ENCODE assay signal across 10 cellular contexts in the genomic region with DNA sequence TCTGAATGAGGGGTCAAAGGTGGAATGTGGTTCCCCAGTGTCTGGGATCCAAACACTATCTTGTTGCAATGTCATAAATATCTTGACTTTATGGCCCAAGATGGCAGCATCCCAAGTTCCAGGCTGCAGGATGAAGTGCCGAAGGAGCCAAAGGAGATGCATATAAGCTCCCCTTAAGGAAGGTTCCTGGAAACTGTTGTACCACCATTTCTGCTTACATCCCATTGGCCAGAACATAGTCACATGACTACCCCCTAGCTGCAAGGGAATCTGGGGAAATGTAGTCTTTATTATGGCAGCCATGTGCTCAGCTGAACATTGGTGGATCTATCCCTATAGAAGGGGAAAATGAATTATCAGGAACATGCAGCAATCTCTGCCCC. TPM values are rescaled to one million over a fixed set of nuclear protein-coding genes. Genes with fewer than 3 reads are reported as not detected.
DNase-seq lines count a peak whose midpoint lies in the region; ATAC-seq and TF ChIP-seq lines count a peak whose summit lies in the region.
"Had no signal": no experiment of that assay in that cellular context is flagged by ENCODE, and none has a peak within 500 bp of the region (broad histone marks: within the 10 kb centered on the region; RNA-seq: fewer than 3 reads in every experiment).

No MANE protein-coding gene starts in this region.

- no peak for TF ChIP-seq POLR2A in IMR-90 (IDR thresholded peaks at IDR 0.05; ENCODE audit: low read depth, low read length)

- no peaks in the 10 kb centered on the region for H3K79me1 ChIP-seq in IMR-90 (ENCODE audit: low read depth in 1 of 2, low read length in 2 of 2)

- H3K36me3 ChIP-seq in IMR-90 (ENCODE audit: control insufficient read depth, insufficient read depth, low read length) (no peaks in the 10 kb centered on the region), neural cell (ENCODE audit: insufficient read depth, low read length) (no peaks in the 10 kb centered on the region)

- peak; percentile 32 to 36 for DNase-seq in NCI-H526 (lab: John Stamatoyannopoulos, UW)
- no peak for DNase-seq in NCI-H526 treated with DMSO at 0.1 percent for 48 hours (lab: John Stamatoyannopoulos, UW)
- peak; percentile 31 for DNase-seq in IMR-90
- DNase-seq in activated CD8-positive, alpha-beta T cell treated with anti-CD3 and anti-CD28 coated beads, Interleukin-2, amount 10 ng/mL, durations not matched to agents 7 days and 5 days, result no peak
- no peak for DNase-seq in stimulated activated CD4-positive, alpha-beta T cell treated with anti-CD3 and anti-CD28 coated beads, Interleukin-4, amount 100 ng/mL, for 24 hours

- no peak overlapping the region for H2BK120ac ChIP-seq in IMR-90 (ENCODE audit: low read depth, low read length)

- H2AK5ac ChIP-seq in IMR-90 (ENCODE audit: low read depth, low read length), result no peak overlapping the region

- no peaks in the 10 kb centered on the region for H3F3A ChIP-seq in neural cell (ENCODE audit: insufficient read depth, low read length, poor library complexity, severe bottlenecking)

- no peak for TF ChIP-seq EP300 in neural cell (conservative IDR thresholded peaks at IDR 0.05; ENCODE audit: poor library complexity, severe bottlenecking)

- H3K4me3 Mint-ChIP-seq in activated CD8-positive, alpha-beta T cell treated with anti-CD3 and anti-CD28 coated beads, Interleukin-2, amount 10 ng/mL, durations not matched to agents 7 days and 5 days, result no peak overlapping the region
- H3K4me3 Mint-ChIP-seq: brain, HFFc6 had no signal

- ATAC-seq in IMR-90 (ENCODE audit: low read depth) (no peak), HG03135 (IDR thresholded peaks at IDR 0.05; ENCODE audit: unreplicated experiment) (no peak), GM21737 (IDR thresholded peaks at IDR 0.05; ENCODE audit: unreplicated experiment) (no peak)
- peak; percentile 31 for ATAC-seq in activated CD8-positive, alpha-beta T cell treated with anti-CD3 and anti-CD28 coated beads, Interleukin-2, amount 10 ng/mL, durations not matched to agents 7 days and 5 days

- no peak overlapping the region for H3K4ac ChIP-seq in IMR-90 (ENCODE audit: low read depth, low read length)

- in situ Hi-C loops in IMR-90 (cut with MboI; ENCODE audit: low sequenced_read_pairs), result no loop called here

- WGBS in IMR-90 (ENCODE audit: extremely low coverage in 2 of 2, insufficient read length in 1 of 2), 2 experiments, result no CpG with 5 or more reads among the region's 1 CpG

- no peaks in the 10 kb centered on the region for H3K9me2 ChIP-seq in neural cell (ENCODE audit: insufficient read depth, low read length)

- H3K27ac ChIP-seq in IMR-90 (ENCODE audit: insufficient read depth, low read length) (no peak overlapping the region), neural cell (ENCODE audit: low read length) (no peak overlapping the region)

- H3K4me1 Mint-ChIP-seq in activated CD8-positive, alpha-beta T cell treated with anti-CD3 and anti-CD28 coated beads, Interleukin-2, amount 10 ng/mL, durations not matched to agents 7 days and 5 days (ENCODE audit: low read depth), result peaks cover 12% of the 10 kb centered on the region

- TF ChIP-seq CTCF in IMR-90 (conservative IDR thresholded peaks at IDR 0.05; ENCODE audit: low read depth, low read length), result no peak
- TF ChIP-seq CTCF in neural cell (IDR thresholded peaks at IDR 0.05; ENCODE audit: poor library complexity, severe bottlenecking), result no peak

- TF ChIP-seq RAD21 in IMR-90 (IDR thresholded peaks at IDR 0.05; ENCODE audit: low read length), result no peak
- TF ChIP-seq RAD21 in neural cell (conservative IDR thresholded peaks at IDR 0.05), result no peak

- no TSS peak for BruUV-seq in IMR-90 (replicated peaks; lab: Mats Ljungman, UMichigan)

- no peaks in the 10 kb centered on the region for H3K27me3 Mint-ChIP-seq in activated CD8-positive, alpha-beta T cell treated with anti-CD3 and anti-CD28 coated beads, Interleukin-2, amount 10 ng/mL, durations not matched to agents 7 days and 5 days (ENCODE audit: low read depth)

- H3K4me3 ChIP-seq in IMR-90 (ENCODE audit: insufficient read depth, low read depth, low read length) (no peak overlapping the region), neural cell (ENCODE audit: low read length) (no peak overlapping the region)

- H2BK15ac ChIP-seq in IMR-90 (ENCODE audit: low read depth, low read length), result no peak overlapping the region

- no peaks in the 10 kb centered on the region for H3K79me2 ChIP-seq in neural cell (replicated peaks; ENCODE audit: insufficient read depth, low read length)

- no peak overlapping the region for H2BK20ac ChIP-seq in IMR-90 (ENCODE audit: low read depth, low read length)

- POLR2A ChIA-PET in IMR-90 (lab: Charles Lee; ENCODE audit: unreplicated experiment), result no interaction called here
- POLR2A ChIA-PET in activated CD8-positive, alpha-beta T cell treated with anti-CD3 and anti-CD28 coated beads, Interleukin-2, amount 10 ng/mL, durations not matched to agents 7 days and 5 days (lab: Charles Lee), result no interaction called here

- no peak overlapping the region for H2BK5ac ChIP-seq in IMR-90 (ENCODE audit: low read depth, low read length, poor library complexity, severe bottlenecking)

- no peaks in the 10 kb centered on the region for H3K36me3 Mint-ChIP-seq in activated CD8-positive, alpha-beta T cell treated with anti-CD3 and anti-CD28 coated beads, Interleukin-2, amount 10 ng/mL, durations not matched to agents 7 days and 5 days (ENCODE audit: low read depth)
- H3K36me3 Mint-ChIP-seq: brain had no signal

- peak overlapping the region in 1 of 2 experiments; percentile 53; a peak in 1 of 4 replicates for H4K8ac ChIP-seq in IMR-90 (ENCODE audit: low read depth in 2 of 2, low read length in 2 of 2)

- peaks cover 3% of the 10 kb centered on the region for H3K4me1 ChIP-seq in IMR-90 (ENCODE audit: control insufficient read depth, insufficient read depth, low read length)

- H3K9me3 ChIP-seq in IMR-90 (ENCODE audit: control insufficient read depth, insufficient read depth, low read length) (no peaks in the 10 kb centered on the region), neural cell (ENCODE audit: low read length) (no peaks in the 10 kb centered on the region)

- no peak overlapping the region for H3K23ac ChIP-seq in IMR-90 (ENCODE audit: low read depth, low read length)

- peak overlapping the region; percentile 51; the same call in 1 of the 2 replicates for H4K5ac ChIP-seq in IMR-90 (ENCODE audit: low read depth, low read length)

- no peak overlapping the region for H3K56ac ChIP-seq in IMR-90 (ENCODE audit: extremely low read depth, insufficient read depth, low read length)

- no peaks in the 10 kb centered on the region for H3K9me1 ChIP-seq in IMR-90 (ENCODE audit: insufficient read depth, low read length)

- H3K18ac ChIP-seq in IMR-90 (ENCODE audit: low read depth, low read length), result no peak overlapping the region

- H3K9ac ChIP-seq in IMR-90 (ENCODE audit: low read depth, low read length) (no peak overlapping the region), neural cell (ENCODE audit: low read length) (no peak overlapping the region)

- no peak overlapping the region for H3K14ac ChIP-seq in IMR-90 (replicated peaks; ENCODE audit: low read depth, low read length)

- intact Hi-C loops in IMR-90 (cut with micrococcal nuclease), result no loop called here

- no peak overlapping the region for H4K91ac ChIP-seq in IMR-90 (ENCODE audit: insufficient read depth, low read depth, low read length)

- CTCF ChIA-PET in IMR-90 (lab: Yijun Ruan, JAX), result interaction anchor here (0.5 to 1.5 kb wide), 7 partner anchors 48 to 277 kb away, joined by 3 to 4 read pairs (median 3); no protein-coding TSS in a partner anchor
- CTCF ChIA-PET in activated CD8-positive, alpha-beta T cell treated with anti-CD3 and anti-CD28 coated beads, Interleukin-2, amount 10 ng/mL, durations not matched to agents 7 days and 5 days (lab: Charles Lee), result interaction anchor here (0.7 to 3.9 kb wide), 16 partner anchors 13 to 397 kb away, joined by 3 to 36 read pairs (median 4); no protein-coding TSS in a partner anchor

- H3K27me3 ChIP-seq in IMR-90 (ENCODE audit: control insufficient read depth, insufficient read depth, low read length) (no peaks in the 10 kb centered on the region), neural cell (ENCODE audit: insufficient read depth, low read depth, low read length) (no peaks in the 10 kb centered on the region)

- no peak overlapping the region for H3K27ac Mint-ChIP-seq in activated CD8-positive, alpha-beta T cell treated with anti-CD3 and anti-CD28 coated beads, Interleukin-2, amount 10 ng/mL, durations not matched to agents 7 days and 5 days
- H3K27ac Mint-ChIP-seq: HFFc6 had no signal

- H2AFZ ChIP-seq in IMR-90 (replicated peaks; ENCODE audit: low read length, poor library complexity) (peak overlapping the region; percentile 61), neural cell (ENCODE audit: low read depth, low read length) (peak overlapping the region; percentile 15)

- no peaks in the 10 kb centered on the region for H4K20me1 ChIP-seq in IMR-90 (ENCODE audit: insufficient read depth, low read length)
- H4K20me1 ChIP-seq in neural cell (ENCODE audit: insufficient read depth), result no peaks in the 10 kb centered on the region

- H2AK9ac ChIP-seq in IMR-90 (replicated peaks; ENCODE audit: low read depth, low read length, poor library complexity), result no peak overlapping the region

- no peak overlapping the region for H3K4me2 ChIP-seq in IMR-90 (ENCODE audit: low read depth, low read length)
- H3K4me2 ChIP-seq in neural cell (ENCODE audit: low read length), result no peak overlapping the region

- dilution Hi-C loops in IMR-90 (cut with HindIII; ENCODE audit: low sequenced_read_pairs, unreplicated experiment), result no loop called here

- H3K9me3 Mint-ChIP-seq in activated CD8-positive, alpha-beta T cell treated with anti-CD3 and anti-CD28 coated beads, Interleukin-2, amount 10 ng/mL, durations not matched to agents 7 days and 5 days (ENCODE audit: insufficient read depth), result no peaks in the 10 kb centered on the region

TF ChIP-seq in IMR-90, 13 proteins besides CTCF, POLR2A, EP300 and RAD21 (continues in another document):
- TF ChIP-seq RCOR1 (IDR thresholded peaks at IDR 0.05; ENCODE audit: insufficient replicate concordance, low read length) (no peak), MAZ (IDR thresholded peaks at IDR 0.05; ENCODE audit: borderline replicate concordance, low read depth, low read length) (no peak), NFE2L2 (IDR thresholded peaks at IDR 0.05; ENCODE audit: low read depth, low read length) (no peak)

TF ChIP-seq in neural cell, 6 proteins besides CTCF, POLR2A, EP300 and RAD21:
- TF ChIP-seq POLR2AphosphoS5 (IDR thresholded peaks at IDR 0.05) (no peak), SMC3 (conservative IDR thresholded peaks at IDR 0.05; ENCODE audit: poor library complexity) (no peak)

RNA-seq across cellular contexts. Expression of a gene that starts 54.3 kb away (rescaled TPM):
- total RNA-seq in IMR-90 (2012; rRNA removed), result 2.7 and 3.1 TPM in 2 replicates
- 4.0 and 4.4 TPM in 2 replicates for polyA plus RNA-seq in IMR-90 (2012; rRNA removed)
- 0.74 and 2.6 TPM in 2 replicates for polyA plus RNA-seq in IMR-90 (2012; cell fraction: cytosol; rRNA removed)
- polyA plus RNA-seq in IMR-90 (2012; cell fraction: nucleus; rRNA removed; ENCODE audit: low replicate concordance), result 9.9 and 10.1 TPM in 2 replicates
- total RNA-seq in activated CD8-positive, alpha-beta T cell treated with anti-CD3 and anti-CD28 coated beads, Interleukin-2, amount 10 ng/mL, durations not matched to agents 7 days and 5 days, result 100 to 1,000 TPM; 166 to 171 TPM
- 12.9 and 14.7 TPM in 2 replicates for polyA plus RNA-seq in neural cell
- polyA minus RNA-seq in neural cell, result 11.7 and 12.6 TPM in 2 replicates

Comparison
In these comparisons a context has a peak if more than half of its experiments do, and no peak if none do; other contexts are left out.
1. DNase-seq: peak in NCI-H526 (2 of 2) and IMR-90 (single experiment); none in NCI-H526 treated with DMSO at 0.1 percent for 48 hours (single experiment), activated CD8-positive, alpha-beta T cell treated with anti-CD3 and anti-CD28 coated beads, Interleukin-2, amount 10 ng/mL, durations not matched to agents 7 days and 5 days (single experiment) and stimulated activated CD4-positive, alpha-beta T cell treated with anti-CD3 and anti-CD28 coated beads, Interleukin-4, amount 100 ng/mL, for 24 hours (single experiment).
2. RNA of a gene that starts 54.3 kb away (total RNA-seq): 166 to 171 TPM in activated CD8-positive, alpha-beta T cell treated with anti-CD3 and anti-CD28 coated beads, Interleukin-2, amount 10 ng/mL, durations not matched to agents 7 days and 5 days; 2.7 to 3.1 TPM in IMR-90; every median in the first group is over 10 times any median in the second.